Comparison of ENCODE assay signal across 22 cellular contexts in the genomic region with DNA sequence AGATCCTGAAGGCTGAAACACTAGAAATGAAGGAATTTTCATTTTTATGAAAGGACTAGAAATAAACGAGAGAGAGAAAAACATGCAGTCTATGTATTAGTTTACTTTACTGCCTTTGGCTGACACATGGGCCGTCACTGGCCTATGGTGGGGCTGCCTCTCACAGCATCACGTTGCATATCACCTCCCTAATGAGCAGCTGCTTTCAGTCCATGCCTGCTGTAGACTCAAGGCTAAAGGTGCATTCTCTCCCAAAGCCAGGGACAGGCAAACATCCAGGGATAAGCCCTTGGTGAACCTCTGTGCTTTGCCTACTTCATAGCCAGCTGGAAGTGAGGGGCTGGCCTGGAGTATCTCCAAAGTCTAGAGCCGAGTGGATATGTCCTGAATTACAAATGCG.
"Had no signal": no experiment of that assay in that cellular context is flagged by ENCODE, and none has a peak within 500 bp of the region (broad histone marks: within the 10 kb centered on the region; RNA-seq: fewer than 3 reads in every experiment).

No MANE protein-coding gene starts in this region.

- H3K9me3 ChIP-seq: MG63, SJSA1, SK-N-SH had no signal

- H3K9me2 ChIP-seq: SK-N-SH had no signal

- DNase-seq: Karpas-422, KG1, MG63, NCI-H1092, NCI-H1105 treated with DMSO at 0.1 percent for 48 hours, NCI-H1417 treated with DMSO at 0.1 percent for 48 hours, NCI-H146, NCI-H1694 treated with DMSO at 0.1 percent for 48 hours, NCI-H1930, NCI-H2081 treated with DMSO at 0.1 percent for 48 hours, NCI-H2171, NCI-H226, NCI-H446, NCI-H510A, NCI-H524 treated with DMSO at 0.1 percent for 48 hours, NCI-H69, NCI-H774, Right ventricle myocardium superior, RPMI8226, SIG-M5, SK-N-SH had no signal

- H3K4me2 ChIP-seq: SK-N-SH had no signal

- H3K4me1 ChIP-seq: SJSA1 had no signal

- H3K36me3 ChIP-seq: MG63, SJSA1 had no signal

- H3K4me3 ChIP-seq: MG63, SJSA1 had no signal

- H3K27me3 ChIP-seq: MG63, SJSA1 had no signal

- H3K27ac ChIP-seq: SJSA1 had no signal
